Comparison of ENCODE assay signal across 11 cellular contexts in the genomic region with DNA sequence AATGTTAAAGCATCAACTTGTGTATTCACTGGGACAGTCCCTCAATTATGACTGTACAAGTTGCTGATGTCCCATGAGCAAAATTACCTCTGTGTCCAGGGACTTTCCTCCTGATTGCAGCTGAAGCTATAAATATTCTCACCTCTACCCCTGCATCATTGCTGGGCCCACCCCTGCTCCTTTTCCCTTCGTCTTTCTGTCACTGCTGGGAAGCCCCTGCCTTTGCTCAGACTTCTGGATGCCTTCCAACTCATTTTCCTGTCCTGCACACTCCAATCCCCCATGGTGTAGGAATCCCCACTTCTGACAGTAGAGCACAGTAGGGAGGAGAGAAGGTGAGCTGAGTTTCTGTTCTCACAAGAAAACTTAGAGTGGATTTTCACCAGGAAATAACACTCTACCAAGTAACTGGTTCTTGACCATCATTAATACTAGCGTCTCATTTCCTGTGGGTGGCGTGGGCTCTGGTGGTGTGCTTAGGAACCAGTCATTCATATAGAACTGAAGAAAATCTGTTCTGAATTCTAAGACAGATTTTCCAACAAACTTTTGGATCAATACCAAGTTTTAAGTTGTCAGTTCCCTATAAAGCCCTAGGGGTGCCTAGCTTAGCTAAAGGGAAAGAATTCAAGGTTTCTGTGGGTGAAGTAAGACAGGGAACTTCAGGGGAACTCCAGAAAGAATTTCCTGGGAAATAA.
DNase-seq lines count a peak whose midpoint lies in the region; ATAC-seq, FAIRE-seq and TF ChIP-seq lines count a peak whose summit lies in the region.
"Had no signal": no experiment of that assay in that cellular context is flagged by ENCODE, and none has a peak within 500 bp of the region (broad histone marks: within the 10 kb centered on the region; RNA-seq: fewer than 3 reads in every experiment).

No MANE protein-coding gene starts in this region.

- ATAC-seq in HG02884 (IDR thresholded peaks at IDR 0.05; ENCODE audit: unreplicated experiment) = peak; percentile 74
- ATAC-seq in stimulated activated memory B cell treated with anti-CD40 and anti-IgM and Interleukin-4, amounts not matched to agents 10 μg/mL and 1 μg/mL and 100 μg/mL, for 72 hours = peak; percentile 93

- no peak for FAIRE-seq in D721Med (lab: Jason Lieb, UNC)

- H3K36me3 Mint-ChIP-seq in activated naive CD4-positive, alpha-beta T cell treated with anti-CD3 and anti-CD28 coated beads for 36 hours (ENCODE audit: low read depth) = no peaks in the 10 kb centered on the region
- H3K36me3 Mint-ChIP-seq in activated T-helper 2 cell treated with anti-CD3 and anti-CD28 coated beads, Interferon-gamma antibody, Interleukin-2, Interleukin-4, amounts not matched to agents 10 μg/mL and 5 μg/mL and 100 μg/mL, durations not matched to agents 14 hours and 24 hours and 36 hours (ENCODE audit: low read depth) = no peaks in the 10 kb centered on the region
- H3K36me3 Mint-ChIP-seq in stimulated activated memory B cell treated with anti-CD40 and anti-IgM and Interleukin-4, amounts not matched to agents 10 μg/mL and 1 μg/mL and 100 μg/mL, for 72 hours = no peaks in the 10 kb centered on the region

- no peaks in the 10 kb centered on the region for H3K27me3 Mint-ChIP-seq in activated naive CD4-positive, alpha-beta T cell treated with anti-CD3 and anti-CD28 coated beads for 36 hours (ENCODE audit: low read depth)
- H3K27me3 Mint-ChIP-seq in activated T-helper 2 cell treated with anti-CD3 and anti-CD28 coated beads, Interferon-gamma antibody, Interleukin-2, Interleukin-4, amounts not matched to agents 10 μg/mL and 5 μg/mL and 100 μg/mL, durations not matched to agents 14 hours and 24 hours and 36 hours (ENCODE audit: low read depth) = peaks cover 2% of the 10 kb centered on the region
- no peaks in the 10 kb centered on the region for H3K27me3 Mint-ChIP-seq in stimulated activated memory B cell treated with anti-CD40 and anti-IgM and Interleukin-4, amounts not matched to agents 10 μg/mL and 1 μg/mL and 100 μg/mL, for 72 hours

- no peak overlapping the region for H3K4me3 Mint-ChIP-seq in activated naive CD4-positive, alpha-beta T cell treated with anti-CD3 and anti-CD28 coated beads for 36 hours
- no peak overlapping the region for H3K4me3 Mint-ChIP-seq in activated T-helper 2 cell treated with anti-CD3 and anti-CD28 coated beads, Interferon-gamma antibody, Interleukin-2, Interleukin-4, amounts not matched to agents 10 μg/mL and 5 μg/mL and 100 μg/mL, durations not matched to agents 14 hours and 24 hours and 36 hours (ENCODE audit: low read depth)
- H3K4me3 Mint-ChIP-seq in stimulated activated memory B cell treated with anti-CD40 and anti-IgM and Interleukin-4, amounts not matched to agents 10 μg/mL and 1 μg/mL and 100 μg/mL, for 72 hours = peak overlapping the region; percentile 60

- peak overlapping the region; percentile 88 for H3K27ac Mint-ChIP-seq in activated naive CD4-positive, alpha-beta T cell treated with anti-CD3 and anti-CD28 coated beads for 36 hours
- H3K27ac Mint-ChIP-seq in activated T-helper 2 cell treated with anti-CD3 and anti-CD28 coated beads, Interferon-gamma antibody, Interleukin-2, Interleukin-4, amounts not matched to agents 10 μg/mL and 5 μg/mL and 100 μg/mL, durations not matched to agents 14 hours and 24 hours and 36 hours = peak overlapping the region; percentile 73
- peak overlapping the region; percentile 92 for H3K27ac Mint-ChIP-seq in stimulated activated memory B cell treated with anti-CD40 and anti-IgM and Interleukin-4, amounts not matched to agents 10 μg/mL and 1 μg/mL and 100 μg/mL, for 72 hours

- no peak for TF ChIP-seq CTCF in D721Med (IDR thresholded peaks at IDR 0.05; ENCODE audit: insufficient read depth, missing control alignments)

- no peaks in the 10 kb centered on the region for H3K9me3 Mint-ChIP-seq in activated naive CD4-positive, alpha-beta T cell treated with anti-CD3 and anti-CD28 coated beads for 36 hours
- H3K9me3 Mint-ChIP-seq in activated T-helper 2 cell treated with anti-CD3 and anti-CD28 coated beads, Interferon-gamma antibody, Interleukin-2, Interleukin-4, amounts not matched to agents 10 μg/mL and 5 μg/mL and 100 μg/mL, durations not matched to agents 14 hours and 24 hours and 36 hours = no peaks in the 10 kb centered on the region
- H3K9me3 Mint-ChIP-seq in stimulated activated memory B cell treated with anti-CD40 and anti-IgM and Interleukin-4, amounts not matched to agents 10 μg/mL and 1 μg/mL and 100 μg/mL, for 72 hours = no peaks in the 10 kb centered on the region

- H3K4me1 Mint-ChIP-seq in activated naive CD4-positive, alpha-beta T cell treated with anti-CD3 and anti-CD28 coated beads for 36 hours (ENCODE audit: low read depth) = peaks cover 12% of the 10 kb centered on the region
- peaks cover 5% of the 10 kb centered on the region for H3K4me1 Mint-ChIP-seq in activated T-helper 2 cell treated with anti-CD3 and anti-CD28 coated beads, Interferon-gamma antibody, Interleukin-2, Interleukin-4, amounts not matched to agents 10 μg/mL and 5 μg/mL and 100 μg/mL, durations not matched to agents 14 hours and 24 hours and 36 hours (ENCODE audit: low read depth)
- peaks cover 7% of the 10 kb centered on the region for H3K4me1 Mint-ChIP-seq in stimulated activated memory B cell treated with anti-CD40 and anti-IgM and Interleukin-4, amounts not matched to agents 10 μg/mL and 1 μg/mL and 100 μg/mL, for 72 hours

- CTCF ChIA-PET in activated naive CD4-positive, alpha-beta T cell treated with anti-CD3 and anti-CD28 coated beads for 36 hours (lab: Charles Lee) = interaction anchor here (1.2 to 1.9 kb wide), 2 partner anchors 9 to 244 kb away, joined by 3 to 6 read pairs; no protein-coding TSS in a partner anchor

- DNase-seq in activated naive CD4-positive, alpha-beta T cell treated with anti-CD3 and anti-CD28 coated beads for 36 hours = peak; percentile 72
- DNase-seq in activated naive CD4-positive, alpha-beta T cell treated with anti-CD3 and anti-CD28 coated beads, Interleukin-2, amount 50 U/mL, for 16 hours = no peak
- no peak for DNase-seq in activated T-helper 2 cell treated with anti-CD3 and anti-CD28 coated beads, Interferon-gamma antibody, Interleukin-2, Interleukin-4, amounts not matched to agents 10 μg/mL and 5 μg/mL and 100 μg/mL, durations not matched to agents 14 hours and 24 hours and 36 hours (ENCODE audit: low spot score)
- DNase-seq in SHP77 treated with DMSO at 0.1 percent for 48 hours (lab: John Stamatoyannopoulos, UW) (no peak), NCI-H128 (lab: John Stamatoyannopoulos, UW; ENCODE audit: unreplicated experiment) (no peak), D721Med (ENCODE audit: insufficient read length, low spot score) (no peak)
- DNase-seq: DMS53; NCI-H1105; stimulated activated naive CD4-positive, alpha-beta T cell had no signal

- intact Hi-C loops in activated naive CD4-positive, alpha-beta T cell treated with anti-CD3 and anti-CD28 coated beads for 36 hours (cut with micrococcal nuclease) = loop anchor here (1.0 to 10.0 kb wide), 6 partner anchors 62 to 309 kb away; a partner anchor contains a TSS
- intact Hi-C loops in activated T-helper 2 cell treated with anti-CD3 and anti-CD28 coated beads, Interferon-gamma antibody, Interleukin-2, Interleukin-4, amounts not matched to agents 10 μg/mL and 5 μg/mL and 100 μg/mL, durations not matched to agents 14 hours and 24 hours and 36 hours (cut with micrococcal nuclease) = no loop called here
